Comparison of ENCODE assay signal across 7 cellular contexts in the genomic region with DNA sequence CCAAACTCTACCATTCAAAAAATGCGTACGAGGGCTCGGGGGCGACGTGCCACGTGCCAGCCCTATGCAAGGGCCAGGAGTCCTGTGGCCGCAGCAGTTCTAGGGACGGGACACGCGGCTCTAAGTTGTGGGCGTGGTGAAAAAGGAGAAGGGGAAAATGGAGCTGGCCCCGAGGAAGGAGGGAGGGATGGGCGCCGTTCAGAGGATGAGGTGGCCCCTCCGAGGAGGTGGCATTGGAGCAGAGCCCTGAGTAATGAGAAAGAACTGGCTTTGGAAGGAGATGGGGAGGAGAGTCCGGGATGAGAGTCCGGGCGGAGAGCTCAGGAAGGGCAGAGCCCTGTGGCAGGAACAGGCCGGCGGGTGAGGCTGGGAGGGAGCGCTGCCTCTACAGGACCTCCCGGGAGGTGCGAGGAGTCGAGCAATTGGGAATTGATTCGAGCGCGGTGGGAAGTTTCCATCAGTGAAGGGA. TPM values are rescaled to one million over a fixed set of nuclear protein-coding genes. Genes with fewer than 3 reads are reported as not detected.
DNase-seq lines count a peak whose midpoint lies in the region; FAIRE-seq and TF ChIP-seq lines count a peak whose summit lies in the region.

No MANE protein-coding gene starts in this region.

- intact Hi-C loops in spleen (cut with DNase I; ENCODE audit: low total_unique reads): no loop called here

- peak overlapping the region; percentile 3; the same call in 1 of the 2 replicates for H3K4me3 ChIP-seq in HFF-Myc (replicated peaks; ENCODE audit: low read depth, low read length)
- no peak overlapping the region for H3K4me3 ChIP-seq in WERI-Rb-1 (ENCODE audit: low read depth, low read length)
- H3K4me3 ChIP-seq in iPS DF 6.9 (ENCODE audit: low read length): peak overlapping the region; percentile 15; the same call in 1 of the 2 replicates
- H3K4me3 ChIP-seq in spleen: peak overlapping the region; percentile 12 to 67 (median 33)

- no peaks in the 10 kb centered on the region for H3K36me3 ChIP-seq in WERI-Rb-1
- no peaks in the 10 kb centered on the region for H3K36me3 ChIP-seq in iPS DF 6.9 (ENCODE audit: control insufficient read depth, insufficient read depth, low read length)
- H3K36me3 ChIP-seq in spleen: no peaks in the 10 kb centered on the region

- TF ChIP-seq CTCF in HFF-Myc (IDR thresholded peaks at IDR 0.05; ENCODE audit: low read depth, low read length, missing control alignments) (peak; percentile 6), WERI-Rb-1 (IDR thresholded peaks at IDR 0.05; ENCODE audit: low read depth, low read length) (peak; percentile 46), spleen (IDR thresholded peaks at IDR 0.05 in 8 of 11, conservative IDR thresholded peaks at IDR 0.05 in 3 of 11) (no peak)

- H3K27me3 ChIP-seq in WERI-Rb-1 (ENCODE audit: insufficient read depth, low read depth, severe bottlenecking) (no peaks in the 10 kb centered on the region), iPS DF 6.9 (ENCODE audit: control insufficient read depth, insufficient read depth, low read length) (peaks cover 28% of the 10 kb centered on the region), spleen (replicated peaks in 1 of 7) (peaks cover 0 to 42% (median 0%) of the 10 kb centered on the region in 7 donors)

- DNase-seq in HFF-Myc (ENCODE audit: extremely low read depth, low read depth) (no peak), WERI-Rb-1 (peak; percentile 37), iPS DF 6.9 (ENCODE audit: low read depth, low spot score) (no peak), spleen (no peak), Ammon's horn (ENCODE audit: low spot score) (no peak), GM12891 (ENCODE audit: insufficient read length, low spot score) (no peak), OCI-M2 (lab: John Stamatoyannopoulos, UW; ENCODE audit: unreplicated experiment) (no peak)

- H3K27ac ChIP-seq in WERI-Rb-1: no peak overlapping the region
- H3K27ac ChIP-seq in iPS DF 6.9 (ENCODE audit: low read length): no peak overlapping the region
- H3K27ac ChIP-seq in spleen: peak overlapping the region in 6 of 8 donors; percentile 15 to 79 (median 72)

- H3K9me3 ChIP-seq in WERI-Rb-1 (ENCODE audit: severe bottlenecking): no peaks in the 10 kb centered on the region
- no peaks in the 10 kb centered on the region; the same call in 1 of the 2 replicates for H3K9me3 ChIP-seq in iPS DF 6.9 (ENCODE audit: control insufficient read depth, insufficient read depth, low read length)
- H3K9me3 ChIP-seq in spleen: no peaks in the 10 kb centered on the region

- FAIRE-seq in GM12891 (lab: Jason Lieb, UNC): no peak

- no CpG with 5 or more reads among the region's 27 CpGs for WGBS in iPS DF 6.9 (ENCODE audit: insufficient coverage, insufficient read length)
- WGBS in spleen, 5 donors: 2 to 4% (median 3%) methylated on average over 26 to 27 of the region's 27 CpGs

- peaks cover 4% of the 10 kb centered on the region; the same call in 1 of the 2 replicates for H3K4me1 ChIP-seq in iPS DF 6.9 (ENCODE audit: control insufficient read depth, insufficient read depth, low read length)
- peaks cover 22 to 72% (median 52%) of the 10 kb centered on the region in 6 donors for H3K4me1 ChIP-seq in spleen

- TF ChIP-seq POLR2A in spleen (IDR thresholded peaks at IDR 0.05): no peak
- TF ChIP-seq POLR2A in GM12891 (IDR thresholded peaks at IDR 0.05; ENCODE audit: low read depth, low read length): no peak

TF ChIP-seq in GM12891, 5 proteins besides CTCF, POLR2A, EP300 and RAD21:
- TF ChIP-seq PAX5 (IDR thresholded peaks at IDR 0.05; ENCODE audit: insufficient read depth, low read length, severe bottlenecking): no peak
- TF ChIP-seq POU2F2 (IDR thresholded peaks at IDR 0.05; ENCODE audit: low read depth, low read length): no peak
- no peak for TF ChIP-seq SPI1 (IDR thresholded peaks at IDR 0.05; ENCODE audit: low read depth, low read length)
- no peak for TF ChIP-seq POLR2AphosphoS5 (IDR thresholded peaks at IDR 0.05; ENCODE audit: low read depth, low read length)
- no peak for TF ChIP-seq TAF1 (IDR thresholded peaks at IDR 0.05; ENCODE audit: low read depth, low read length)

RNA-seq across cellular contexts. Expression of a gene that starts 21.0 kb away (rescaled TPM):
- 10 to 100 TPM; 56.1 to 65.8 (median 58.8) TPM for total RNA-seq in spleen
- polyA plus RNA-seq in spleen: 10 to 100 TPM; 65.5 to 89.7 (median 83.5) TPM
- 96.4 TPM for polyA plus RNA-seq in GM12891 (2012; ENCODE audit: low read depth, missing spikeins)

RNA-seq across cellular contexts. Expression of a gene that starts 28.5 kb away (rescaled TPM):
- total RNA-seq in spleen: under 1 TPM in 5 of 7 donors, not detected in 2; 0.10 to 0.51 (median 0.17) TPM
- polyA plus RNA-seq in spleen: under 1 TPM in 2 of 3 donors, not detected in 1; 0.03 to 0.16 TPM
- polyA plus RNA-seq in GM12891 (2012; ENCODE audit: low read depth, missing spikeins): 0.05 TPM

RNA-seq across cellular contexts. Expression of a gene that starts 32.8 kb away (rescaled TPM):
- total RNA-seq in spleen: 100 to 1,000 TPM; 181 to 531 (median 217) TPM
- polyA plus RNA-seq in spleen: 100 to 1,000 TPM; 340 to 698 (median 481) TPM
- 751 TPM for polyA plus RNA-seq in GM12891 (2012; ENCODE audit: low read depth, missing spikeins)

Comparison
In these comparisons a context has a peak if more than half of its experiments do, and no peak if none do; other contexts are left out.
1. CTCF ChIP-seq: peak in HFF-Myc (single experiment) and WERI-Rb-1 (single experiment); none in spleen (0 of 11).
2. H3K27ac ChIP-seq: peak in spleen (6 of 8); none in WERI-Rb-1 (single experiment) and iPS DF 6.9 (single experiment).